In the genomic region with DNA sequence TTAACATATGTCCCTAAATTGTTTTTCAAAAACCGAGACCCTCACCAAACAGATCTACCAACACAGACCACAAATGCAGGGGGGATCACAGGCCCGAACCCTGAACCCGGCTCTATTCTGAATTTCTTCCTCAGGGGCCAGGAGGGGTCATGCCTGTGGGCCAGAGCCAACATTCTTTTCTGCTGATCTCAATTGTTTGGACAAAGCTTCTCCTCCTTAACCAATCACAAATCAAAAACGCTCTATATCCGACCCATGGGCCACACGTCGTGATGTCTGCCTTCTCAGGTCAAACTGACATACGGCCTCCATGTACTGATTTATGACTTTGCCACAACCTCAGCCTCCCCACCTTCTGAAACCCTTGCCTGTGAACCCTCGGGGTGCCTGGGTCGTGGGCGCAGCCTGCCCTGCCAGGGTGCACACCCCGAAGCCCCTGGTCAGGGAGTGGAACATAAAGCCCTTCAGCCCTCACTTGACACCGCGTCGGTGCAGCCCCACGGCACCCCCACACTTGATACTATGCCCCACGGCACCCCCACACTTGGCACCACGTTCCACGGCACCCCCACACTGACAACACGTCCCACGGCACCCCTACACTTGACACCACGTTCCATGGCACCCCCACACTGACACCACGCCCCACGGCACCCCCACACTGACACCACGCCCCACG, we compare ENCODE assay signal across 13 cellular contexts. TPM values are rescaled to one million over a fixed set of nuclear protein-coding genes. Genes with fewer than 3 reads are reported as not detected.
DNase-seq lines count a peak whose midpoint lies in the region; ATAC-seq, FAIRE-seq and TF ChIP-seq lines count a peak whose summit lies in the region.
"Had no signal": no experiment of that assay in that cellular context is flagged by ENCODE, and none has a peak within 500 bp of the region (broad histone marks: within the 10 kb centered on the region; RNA-seq: fewer than 3 reads in every experiment).

No MANE protein-coding gene starts in this region.

- intact Hi-C loops in A673 (cut with micrococcal nuclease; ENCODE audit: unreplicated experiment) = no loop called here

- TF ChIP-seq CTCF in HFF-Myc (IDR thresholded peaks at IDR 0.05; ENCODE audit: low read depth, low read length, missing control alignments) = no peak
- no peak for TF ChIP-seq CTCF in A673 (conservative IDR thresholded peaks at IDR 0.05; ENCODE audit: low read depth, low read length)

- no peaks in the 10 kb centered on the region for H3K27me3 ChIP-seq in A673 (replicated peaks; ENCODE audit: insufficient read depth, low read depth, low read length, poor library complexity)

- no peak for ATAC-seq in stimulated activated memory B cell treated with anti-CD40 and anti-IgM and Interleukin-4, amounts not matched to agents 10 μg/mL and 1 μg/mL and 100 μg/mL, for 72 hours

- DNase-seq in HFF-Myc (ENCODE audit: extremely low read depth, low read depth) = peak; percentile 35
- DNase-seq in astrocyte of the hippocampus (ENCODE audit: low read depth, low spot score) = peak; percentile 80
- peak; percentile 85 for DNase-seq in iris pigment epithelial cell (ENCODE audit: low read depth)
- DNase-seq in A673 (ENCODE audit: low spot score) = no peak
- DNase-seq in GM19239 (ENCODE audit: insufficient read length, low spot score) = no peak
- no peak for DNase-seq in putamen (ENCODE audit: low spot score)
- no peak for DNase-seq in 8988T
- DNase-seq: cortex of kidney; DND-41; NCI-H526 treated with DMSO at 0.1 percent for 48 hours; stimulated activated CD4-positive, alpha-beta T cell treated with anti-CD3 and anti-CD28 coated beads, Interleukin-12 subunit alpha, Interleukin-12 subunit beta, amount 100 ng/mL, for 4 hours had no signal

- FAIRE-seq in GM19239 (lab: Jason Lieb, UNC) = no peak

- POLR2A ChIA-PET in A673 (lab: Charles Lee; ENCODE audit: low non-redundant PET) = no interaction called here

- H3K4me3 ChIP-seq in HFF-Myc (replicated peaks; ENCODE audit: low read depth, low read length) = no peak overlapping the region
- no peak overlapping the region for H3K4me3 ChIP-seq in A673 (ENCODE audit: low read depth, low read length, poor library complexity, severe bottlenecking)

- peaks cover 48% of the 10 kb centered on the region for H3K4me1 Mint-ChIP-seq in stimulated activated memory B cell treated with anti-CD40 and anti-IgM and Interleukin-4, amounts not matched to agents 10 μg/mL and 1 μg/mL and 100 μg/mL, for 72 hours

- H3K27ac Mint-ChIP-seq in stimulated activated memory B cell treated with anti-CD40 and anti-IgM and Interleukin-4, amounts not matched to agents 10 μg/mL and 1 μg/mL and 100 μg/mL, for 72 hours = peak overlapping the region; percentile 36
- H3K27ac Mint-ChIP-seq: stimulated activated naive CD8-positive, alpha-beta T cell treated with anti-CD3 and anti-CD28 coated beads, Interleukin-15, Interleukin-2, amounts not matched to agents 100 ng/mL and 50 ng/mL, for 24 hours had no signal

- H3K27ac ChIP-seq in A673 (ENCODE audit: low read depth, low read length, poor library complexity, severe bottlenecking) = no peak overlapping the region

- no peak overlapping the region for H3K4me3 Mint-ChIP-seq in stimulated activated memory B cell treated with anti-CD40 and anti-IgM and Interleukin-4, amounts not matched to agents 10 μg/mL and 1 μg/mL and 100 μg/mL, for 72 hours
- H3K4me3 Mint-ChIP-seq: stimulated activated naive CD8-positive, alpha-beta T cell treated with anti-CD3 and anti-CD28 coated beads, Interleukin-15, Interleukin-2, amounts not matched to agents 100 ng/mL and 50 ng/mL, for 24 hours had no signal

- H3K9me3 Mint-ChIP-seq in stimulated activated memory B cell treated with anti-CD40 and anti-IgM and Interleukin-4, amounts not matched to agents 10 μg/mL and 1 μg/mL and 100 μg/mL, for 72 hours = no peaks in the 10 kb centered on the region

- H3K4me1 ChIP-seq in A673 (ENCODE audit: insufficient read depth, low read length, poor library complexity, severe bottlenecking) = no peaks in the 10 kb centered on the region

- peaks cover 44% of the 10 kb centered on the region for H3K36me3 Mint-ChIP-seq in stimulated activated memory B cell treated with anti-CD40 and anti-IgM and Interleukin-4, amounts not matched to agents 10 μg/mL and 1 μg/mL and 100 μg/mL, for 72 hours

- CTCF ChIA-PET in A673 (lab: Charles Lee) = no interaction called here

- no peaks in the 10 kb centered on the region for H3K9me3 ChIP-seq in A673 (ENCODE audit: low read depth, low read length, poor library complexity, severe bottlenecking)

- H3K27me3 Mint-ChIP-seq in stimulated activated memory B cell treated with anti-CD40 and anti-IgM and Interleukin-4, amounts not matched to agents 10 μg/mL and 1 μg/mL and 100 μg/mL, for 72 hours = no peaks in the 10 kb centered on the region
- H3K27me3 Mint-ChIP-seq: stimulated activated naive CD8-positive, alpha-beta T cell treated with anti-CD3 and anti-CD28 coated beads, Interleukin-15, Interleukin-2, amounts not matched to agents 100 ng/mL and 50 ng/mL, for 24 hours had no signal

- no TSS peak for BruUV-seq in A673 (replicated peaks; lab: Mats Ljungman, UMichigan)

- no peaks in the 10 kb centered on the region for H3K36me3 ChIP-seq in A673 (ENCODE audit: insufficient read depth, low read length, poor library complexity, severe bottlenecking)

RNA-seq across cellular contexts. Expression of a gene that starts 58.4 kb away (rescaled TPM):
- 3.1 and 3.6 TPM in 2 replicates for total RNA-seq in A673 (2021)

Comparison
In these comparisons a context has a peak if more than half of its experiments do, and no peak if none do; other contexts are left out.
1. DNase-seq: peak in HFF-Myc (single experiment), astrocyte of the hippocampus (single experiment) and iris pigment epithelial cell (single experiment); none in A673 (single experiment), GM19239 (single experiment), putamen (single experiment) and 8988T (single experiment).